Comparison of ENCODE assay signal across 16 cellular contexts in genomic region chr21:31909153-31909771, GRCh38. TPM values are rescaled to one million over a fixed set of nuclear protein-coding genes. Genes with fewer than 3 reads are reported as not detected.
DNase-seq lines count a peak whose midpoint lies in the region; TF ChIP-seq lines count a peak whose summit lies in the region.
"Had no signal": no experiment of that assay in that cellular context is flagged by ENCODE, and none has a peak within 500 bp of the region (broad histone marks: within the 10 kb centered on the region; RNA-seq: fewer than 3 reads in every experiment).

No MANE protein-coding gene starts in this region.

- H3K27me3 ChIP-seq in GM23248 (replicated peaks; ENCODE audit: insufficient read depth) (no peaks in the 10 kb centered on the region), iPS-20b (ENCODE audit: insufficient read depth, low read length) (no peaks in the 10 kb centered on the region), ovary (no peaks in the 10 kb centered on the region)

- DNase-seq in GM23248 (peak; percentile 30), NCI-H226 (peak; percentile 65), ovary (peak in 3 of 5 donors; percentile 17 to 53 (median 31)), SHP77 (lab: John Stamatoyannopoulos, UW) (no peak), KBM-7 (no peak), D341Med (ENCODE audit: low spot score) (no peak), mucosa of gallbladder (ENCODE audit: low spot score) (no peak)
- DNase-seq: activated B cell treated with CpG ODN at 0.5 μM for 24 hours; activated CD8-positive, alpha-beta T cell treated with anti-CD3 and anti-CD28 coated beads, Interleukin-2, amount 10 ng/mL, durations not matched to agents 7 days and 5 days; foreskin melanocyte; HCEC 1CT; mammary epithelial cell; MM.1S; NCI-H82 had no signal

- in situ Hi-C loops in GM23248 (cut with MboI) (no loop called here), KBM-7 (cut with MboI; ENCODE audit: low pct_unique_long_range_greater_than_20kb, low sequenced_read_pairs) (no loop called here)

- H3K4me2 ChIP-seq in GM23248 (ENCODE audit: unreplicated experiment) = peak overlapping the region; percentile 64

- intact Hi-C loops in ovary (cut with DNase I) = no loop called here

- no peak overlapping the region for H3K4me3 ChIP-seq in GM23248
- H3K4me3 ChIP-seq in iPS-20b (ENCODE audit: low read length) = peak overlapping the region; percentile 43; the same call in 1 of the 2 replicates
- no peak overlapping the region for H3K4me3 ChIP-seq in ovary

- no peak for TF ChIP-seq POLR2A in ovary (IDR thresholded peaks at IDR 0.05)

- no peaks in the 10 kb centered on the region for H3K9me2 ChIP-seq in GM23248 (ENCODE audit: insufficient read depth)

- H3F3A ChIP-seq in GM23248 (ENCODE audit: insufficient read depth) = peaks cover 16% of the 10 kb centered on the region

- peak overlapping the region; percentile 58; the same call in 1 of the 2 replicates for H3K27ac ChIP-seq in GM23248
- no peak overlapping the region for H3K27ac ChIP-seq in iPS-20b (ENCODE audit: low read length)
- no peak overlapping the region for H3K27ac ChIP-seq in ovary

- no peak for TF ChIP-seq CTCF in ovary (IDR thresholded peaks at IDR 0.05)

- H3K4me1 ChIP-seq in GM23248 (ENCODE audit: insufficient read depth) (peaks cover 32% of the 10 kb centered on the region), iPS-20b (ENCODE audit: insufficient read depth, low read length) (peaks cover 38% of the 10 kb centered on the region; the same call in 1 of the 2 replicates), ovary (ENCODE audit: insufficient read depth) (peaks cover 20% of the 10 kb centered on the region)

- H3K79me2 ChIP-seq in GM23248 (ENCODE audit: insufficient read depth) = no peaks in the 10 kb centered on the region

- H3K9ac ChIP-seq in GM23248 (no peak overlapping the region), iPS-20b (ENCODE audit: low read depth, low read length) (peak overlapping the region; percentile 10)

- H2AFZ ChIP-seq in GM23248 = no peak overlapping the region

- no peaks in the 10 kb centered on the region for H4K20me1 ChIP-seq in GM23248 (ENCODE audit: insufficient read depth)

- H3K9me3 ChIP-seq in GM23248 (ENCODE audit: low read depth) (no peaks in the 10 kb centered on the region), iPS-20b (ENCODE audit: insufficient read depth, low read depth, low read length) (no peaks in the 10 kb centered on the region), ovary (no peaks in the 10 kb centered on the region)

- TF ChIP-seq EP300 in ovary (IDR thresholded peaks at IDR 0.05) = no peak

- 69 to 73% methylated on average over 11 of the region's 11 CpGs for WGBS in GM23248 (ENCODE audit: low coverage in 1 of 2, low lambda C conversion rate in 2 of 2, missing lambda C conversion rate in 2 of 2), 2 experiments
- WGBS in ovary, 3 donors = 1 to 6% (median 3%) methylated on average over 11 of the region's 11 CpGs

- H3K36me3 ChIP-seq in GM23248 (ENCODE audit: low read depth) (no peaks in the 10 kb centered on the region), iPS-20b (ENCODE audit: insufficient read depth, low read depth, low read length) (no peaks in the 10 kb centered on the region), ovary (no peaks in the 10 kb centered on the region)

RNA-seq across cellular contexts. Expression of gene HUNK, which starts 36.4 kb away (rescaled TPM):
- 1.3 and 2.5 TPM in 2 replicates for total RNA-seq in GM23248 (2014; rRNA removed; shearing (Covaris generic))
- polyA plus RNA-seq in GM23248 (2016; fragmentation: Nextera tagmentation; extraction: Ambion mirVana) (0.30 and 0.32 TPM in 2 replicates), ovary (1 to 10 TPM in 1 of 2 donors, under 1 TPM in 1; 0.38 to 1.8 TPM)
- total RNA-seq in ovary (1 to 10 TPM in 4 of 7 donors, under 1 TPM in 3; under 0.01 to 4.9 (median 1.6) TPM), mucosa of gallbladder (4.0 TPM)
- total RNA-seq: HT1080 had no signal

Comparison
In these comparisons a context has a peak if more than half of its experiments do, and no peak if none do; other contexts are left out.
1. DNase-seq: peak in GM23248 (single experiment), NCI-H226 (single experiment) and ovary (3 of 5); none in SHP77 (0 of 2), KBM-7 (single experiment), D341Med (single experiment) and mucosa of gallbladder (single experiment).